Comparison of ENCODE assay signal across 8 cellular contexts in the genomic region with DNA sequence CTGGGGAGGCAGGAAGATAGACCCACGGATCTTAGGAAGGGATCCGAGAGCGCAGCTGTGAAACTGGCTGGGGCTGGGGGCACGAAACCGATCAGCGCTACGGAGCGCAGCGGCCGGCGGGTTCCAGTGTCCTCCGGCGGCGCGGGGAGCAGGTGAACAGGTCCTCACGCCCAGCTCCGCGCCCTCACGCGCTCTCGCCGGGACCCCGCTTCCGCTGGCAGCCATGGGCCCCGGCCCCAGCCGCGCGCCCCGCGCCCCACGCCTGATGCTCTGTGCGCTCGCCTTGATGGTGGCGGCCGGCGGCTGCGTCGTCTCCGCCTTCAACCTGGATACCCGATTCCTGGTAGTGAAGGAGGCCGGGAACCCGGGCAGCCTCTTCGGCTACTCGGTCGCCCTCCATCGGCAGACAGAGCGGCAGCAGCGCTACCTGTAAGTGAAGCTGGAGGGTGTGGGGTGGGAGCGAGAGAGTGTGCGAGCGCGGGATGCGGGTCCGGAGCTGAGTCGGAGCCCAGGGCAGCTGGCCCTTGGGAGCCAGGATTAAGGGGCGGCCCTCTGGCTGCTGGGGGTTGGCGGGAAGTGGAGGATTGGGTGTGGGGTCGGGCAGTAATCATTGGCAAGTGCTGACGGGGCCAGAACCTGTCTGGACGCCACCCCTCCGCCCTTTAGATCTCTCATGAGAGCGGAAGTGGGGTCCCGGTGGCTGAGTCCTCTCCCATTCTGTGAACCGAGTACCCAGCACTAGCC. TPM values are rescaled to one million over a fixed set of nuclear protein-coding genes. Genes with fewer than 3 reads are reported as not detected.
DNase-seq lines count a peak whose midpoint lies in the region; FAIRE-seq and TF ChIP-seq lines count a peak whose summit lies in the region.

No MANE protein-coding gene starts in this region.

- H3K27me3 Mint-ChIP-seq in T-helper 1 cell treated with Interleukin-12 subunit alpha and Interleukin-12 subunit beta and Interleukin-4 antibody, amounts not matched to agents 30 μg/mL and 1 μg/mL, for 36 hours (ENCODE audit: low read depth): no peaks in the 10 kb centered on the region

- peaks cover 36% of the 10 kb centered on the region for H3K4me1 Mint-ChIP-seq in T-helper 1 cell treated with Interleukin-12 subunit alpha and Interleukin-12 subunit beta and Interleukin-4 antibody, amounts not matched to agents 30 μg/mL and 1 μg/mL, for 36 hours (ENCODE audit: low read depth)

- peak overlapping the region; percentile 67 for H3K27ac Mint-ChIP-seq in T-helper 1 cell treated with Interleukin-12 subunit alpha and Interleukin-12 subunit beta and Interleukin-4 antibody, amounts not matched to agents 30 μg/mL and 1 μg/mL, for 36 hours

- H3K9me3 Mint-ChIP-seq in T-helper 1 cell treated with Interleukin-12 subunit alpha and Interleukin-12 subunit beta and Interleukin-4 antibody, amounts not matched to agents 30 μg/mL and 1 μg/mL, for 36 hours: no peaks in the 10 kb centered on the region

- H3K4me3 Mint-ChIP-seq in T-helper 1 cell treated with Interleukin-12 subunit alpha and Interleukin-12 subunit beta and Interleukin-4 antibody, amounts not matched to agents 30 μg/mL and 1 μg/mL, for 36 hours: peak overlapping the region; percentile 90

- in situ Hi-C loops in ACHN (cut with HindIII; ENCODE audit: low pct_ligation_motif_present, low pct_unique_long_range_greater_than_20kb, low sequenced_read_pairs): no loop called here
- in situ Hi-C loops in astrocyte of the cerebellum (cut with HindIII; ENCODE audit: low sequenced_read_pairs): no loop called here

- DNase-seq in ACHN (peak; percentile 55), GM19239 (ENCODE audit: insufficient read length, low spot score) (peak; percentile 69), M059J (ENCODE audit: low read depth) (peak; percentile 63), astrocyte of the cerebellum (ENCODE audit: low read depth) (no peak), iPS-NIHi11 (ENCODE audit: low spot score) (peak; percentile 87), OCI-M1 (lab: John Stamatoyannopoulos, UW) (no peak)
- DNase-seq in stimulated activated CD4-positive, alpha-beta T cell treated with anti-CD3 and anti-CD28 coated beads, Interleukin-12 subunit alpha, Interleukin-12 subunit beta, amount 100 ng/mL, for 24 hours (ENCODE audit: low read depth in 2 of 2): peak; percentile 34 to 65

- peak; percentile 56 for TF ChIP-seq CTCF in astrocyte of the cerebellum (IDR thresholded peaks at IDR 0.05; ENCODE audit: low read depth, low read length, missing control alignments)

- H3K36me3 Mint-ChIP-seq in T-helper 1 cell treated with Interleukin-12 subunit alpha and Interleukin-12 subunit beta and Interleukin-4 antibody, amounts not matched to agents 30 μg/mL and 1 μg/mL, for 36 hours (ENCODE audit: low read depth): peaks cover 3% of the 10 kb centered on the region

- FAIRE-seq in GM19239 (lab: Jason Lieb, UNC): no peak

- H3K4me3 ChIP-seq in astrocyte of the cerebellum (ENCODE audit: low read depth, low read length): peak overlapping the region; percentile 77

RNA-seq across cellular contexts. Expression of a gene that starts 0.5 kb away (rescaled TPM):
- 365 and 711 TPM in 2 replicates for total RNA-seq in M059J (2014; rRNA removed; shearing (Covaris generic))

RNA-seq across cellular contexts. Expression of a gene that starts 38.8 kb away (rescaled TPM):
- 27.2 and 38.2 TPM in 2 replicates for total RNA-seq in M059J (2014; rRNA removed; shearing (Covaris generic))

Comparison
In these comparisons a context has a peak if more than half of its experiments do, and no peak if none do; other contexts are left out.
1. DNase-seq: peak in ACHN (single experiment), GM19239 (single experiment), M059J (single experiment), iPS-NIHi11 (single experiment) and stimulated activated CD4-positive, alpha-beta T cell treated with anti-CD3 and anti-CD28 coated beads, Interleukin-12 subunit alpha, Interleukin-12 subunit beta, amount 100 ng/mL, for 24 hours (2 of 2); none in astrocyte of the cerebellum (single experiment) and OCI-M1 (single experiment).